ENCODE assay signal across 16 cellular contexts in the genomic region with DNA sequence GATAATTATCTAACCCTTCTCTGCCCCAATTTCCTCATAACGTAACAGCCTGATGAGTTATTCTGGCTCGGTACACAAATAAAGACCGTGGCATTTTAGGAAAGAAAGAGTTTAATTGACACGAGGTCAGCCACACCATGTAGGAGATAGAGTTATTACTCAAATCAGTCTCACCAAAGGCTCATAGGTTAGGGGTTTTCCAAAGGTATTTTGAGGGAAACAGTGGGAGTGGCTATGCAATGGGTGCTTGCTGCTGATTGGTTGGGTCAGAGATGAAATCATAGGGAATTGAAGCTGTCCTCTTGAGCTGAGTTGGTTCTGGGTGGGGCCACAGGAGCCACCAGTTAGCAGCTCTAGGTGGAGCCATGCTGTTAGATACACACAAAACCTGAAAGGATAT.
A peak's percentile ranks its signal among the peaks of the same experiment; 100 is the strongest.
DNase-seq lines count a peak whose midpoint lies in the region; ATAC-seq and TF ChIP-seq lines count a peak whose summit lies in the region.
"Had no signal": no experiment of that assay in that cellular context is flagged by ENCODE, and none has a peak within 500 bp of the region (broad histone marks: within the 10 kb centered on the region; RNA-seq: fewer than 3 reads in every experiment).

No MANE protein-coding gene starts in this region.

- ATAC-seq in GM18511 (IDR thresholded peaks at IDR 0.05; ENCODE audit: unreplicated experiment) (peak; percentile 63), HG02610 (IDR thresholded peaks at IDR 0.05; ENCODE audit: unreplicated experiment) (peak; percentile 94)
- ATAC-seq: naive thymus-derived CD8-positive, alpha-beta T cell had no signal

- H3K4me3 ChIP-seq in right atrium auricular region: no peak overlapping the region
- no peak overlapping the region for H3K4me3 ChIP-seq in CD4-positive, alpha-beta memory T cell (ENCODE audit: low read length in 2 of 2)
- H3K4me3 ChIP-seq: BLaER1 treated with 17β-estradiol and CSF1 and Interleukin-3, amounts not matched to agents 10 nM and 100 nM; coronary artery; vagina had no signal

- no peaks in the 10 kb centered on the region for H3K4me1 ChIP-seq in right atrium auricular region
- no peaks in the 10 kb centered on the region for H3K4me1 ChIP-seq in CD4-positive, alpha-beta memory T cell (ENCODE audit: insufficient read depth, low read length)
- H3K4me1 ChIP-seq: BLaER1 treated with 17β-estradiol and CSF1 and Interleukin-3, amounts not matched to agents 10 nM and 100 nM; vagina had no signal

- no peaks in the 10 kb centered on the region for H3K4me1 Mint-ChIP-seq in CD4-positive, alpha-beta memory T cell
- H3K4me1 Mint-ChIP-seq: naive thymus-derived CD8-positive, alpha-beta T cell had no signal

- H3K27me3 ChIP-seq in right atrium auricular region: no peaks in the 10 kb centered on the region
- no peaks in the 10 kb centered on the region for H3K27me3 ChIP-seq in CD4-positive, alpha-beta memory T cell (ENCODE audit: insufficient read depth, low read length)
- H3K27me3 ChIP-seq: BLaER1 treated with 17β-estradiol and CSF1 and Interleukin-3, amounts not matched to agents 10 nM and 100 nM; vagina had no signal

- POLR2A ChIA-PET in CD4-positive, alpha-beta memory T cell (lab: Charles Lee; ENCODE audit: partially characterized antibody): no interaction called here

- no peaks in the 10 kb centered on the region for H3K27me3 Mint-ChIP-seq in CD4-positive, alpha-beta memory T cell

- H3K36me3 ChIP-seq in right atrium auricular region: no peaks in the 10 kb centered on the region
- no peaks in the 10 kb centered on the region for H3K36me3 ChIP-seq in CD4-positive, alpha-beta memory T cell (ENCODE audit: insufficient read depth, low read length)
- H3K36me3 ChIP-seq: BLaER1 treated with 17β-estradiol and CSF1 and Interleukin-3, amounts not matched to agents 10 nM and 100 nM; vagina had no signal

- in situ Hi-C loops in Caki2 (cut with HindIII; ENCODE audit: low pct_unique_long_range_greater_than_20kb, low sequenced_read_pairs): no loop called here

- DNase-seq in Caki2 (ENCODE audit: low read depth) (peak; percentile 48), M059J (ENCODE audit: low read depth) (peak; percentile 6), right atrium auricular region (ENCODE audit: low spot score) (no peak), 8988T (no peak), nucleus accumbens (lab: John Stamatoyannopoulos, UW) (no peak)
- DNase-seq in CD4-positive, alpha-beta memory T cell: no peak
- DNase-seq: kidney glomerular epithelial cell; MV-4-11; naive thymus-derived CD8-positive, alpha-beta T cell; NCI-H526 treated with DMSO at 0.1 percent for 48 hours; SHP77 treated with DMSO at 0.1 percent for 48 hours had no signal

- H3K36me3 Mint-ChIP-seq in CD4-positive, alpha-beta memory T cell: no peaks in the 10 kb centered on the region
- H3K36me3 Mint-ChIP-seq: naive thymus-derived CD8-positive, alpha-beta T cell had no signal

- no peak overlapping the region for H3K27ac ChIP-seq in right atrium auricular region
- no peak overlapping the region for H3K27ac ChIP-seq in CD4-positive, alpha-beta memory T cell (ENCODE audit: low read depth, low read length)
- H3K27ac ChIP-seq: BLaER1 treated with 17β-estradiol and CSF1 and Interleukin-3, amounts not matched to agents 10 nM and 100 nM; coronary artery; vagina had no signal

- H3K9me3 Mint-ChIP-seq in CD4-positive, alpha-beta memory T cell: peaks cover 0 to 3% (median 0%) of the 10 kb centered on the region in 8 donors

- intact Hi-C loops in CD4-positive, alpha-beta memory T cell (cut with micrococcal nuclease): no loop called here

- TF ChIP-seq CTCF in right atrium auricular region (IDR thresholded peaks at IDR 0.05): no peak

- CTCF ChIA-PET in CD4-positive, alpha-beta memory T cell (lab: Charles Lee; ENCODE audit: partially characterized antibody): no interaction called here

- H3K4me3 Mint-ChIP-seq in CD4-positive, alpha-beta memory T cell: no peak overlapping the region
- H3K4me3 Mint-ChIP-seq: naive thymus-derived CD8-positive, alpha-beta T cell had no signal

- H3K9me3 ChIP-seq in right atrium auricular region: no peaks in the 10 kb centered on the region
- H3K9me3 ChIP-seq in CD4-positive, alpha-beta memory T cell (ENCODE audit: control insufficient read depth in 1 of 2, low read length in 2 of 2): no peaks in the 10 kb centered on the region
- H3K9me3 ChIP-seq: BLaER1 treated with 17β-estradiol and CSF1 and Interleukin-3, amounts not matched to agents 10 nM and 100 nM; vagina had no signal

- H3K27ac Mint-ChIP-seq in CD4-positive, alpha-beta memory T cell: no peak overlapping the region
- H3K27ac Mint-ChIP-seq: naive thymus-derived CD8-positive, alpha-beta T cell had no signal

Comparison
In these comparisons a context has a peak if more than half of its experiments do, and no peak if none do; other contexts are left out.
1. DNase-seq: peak in Caki2 (single experiment) and M059J (single experiment); none in right atrium auricular region (single experiment), 8988T (single experiment), nucleus accumbens (0 of 56) and CD4-positive, alpha-beta memory T cell (0 of 5).